23 cellular contexts compared by ENCODE assay signal in genomic region chrX:133594156-133594555, GRCh38.
"Had no signal": no experiment of that assay in that cellular context is flagged by ENCODE, and none has a peak within 500 bp of the region (broad histone marks: within the 10 kb centered on the region; RNA-seq: fewer than 3 reads in every experiment).

No MANE protein-coding gene starts in this region.

- H3K36me3 ChIP-seq: esophagus squamous epithelium, neural progenitor cell, upper lobe of left lung had no signal

- H3K4me3 ChIP-seq: esophagus squamous epithelium, neural progenitor cell, testis, upper lobe of left lung had no signal

- H3K27me3 Mint-ChIP-seq: activated naive CD4-positive, alpha-beta T cell treated with anti-CD3 and anti-CD28 coated beads, Interleukin-2, amount 10 ng/mL, durations not matched to agents 7 days and 5 days; activated naive CD8-positive, alpha-beta T cell treated with anti-CD3 and anti-CD28 coated beads, Interleukin-2, amount 50 U/mL, for 24 hours; stimulated activated memory B cell treated with anti-CD40 and anti-IgM and Interleukin-4, amounts not matched to agents 10 μg/mL and 1 μg/mL and 100 μg/mL, for 72 hours had no signal

- H3K9me3 ChIP-seq: esophagus squamous epithelium, testis, upper lobe of left lung had no signal

- ATAC-seq: activated CD4-positive, CD25-positive, alpha-beta regulatory T cell treated with anti-CD3 and anti-CD28 coated beads, Interleukin-2, amount 50 U/mL, for 24 hours; activated naive CD8-positive, alpha-beta T cell treated with anti-CD3 and anti-CD28 coated beads, Interleukin-2, amount 50 U/mL, for 24 hours; left lobe of liver; sciatic nerve; stimulated activated memory B cell treated with anti-CD40 and anti-IgM and Interleukin-4, amounts not matched to agents 10 μg/mL and 1 μg/mL and 100 μg/mL, for 72 hours had no signal

- H3K36me3 Mint-ChIP-seq: activated naive CD4-positive, alpha-beta T cell treated with anti-CD3 and anti-CD28 coated beads, Interleukin-2, amount 10 ng/mL, durations not matched to agents 7 days and 5 days; stimulated activated memory B cell treated with anti-CD40 and anti-IgM and Interleukin-4, amounts not matched to agents 10 μg/mL and 1 μg/mL and 100 μg/mL, for 72 hours had no signal

- H3K9ac ChIP-seq: neural progenitor cell had no signal

- H3K9me3 Mint-ChIP-seq: activated naive CD4-positive, alpha-beta T cell treated with anti-CD3 and anti-CD28 coated beads, Interleukin-2, amount 10 ng/mL, durations not matched to agents 7 days and 5 days; activated naive CD8-positive, alpha-beta T cell treated with anti-CD3 and anti-CD28 coated beads, Interleukin-2, amount 50 U/mL, for 24 hours; neural progenitor cell; stimulated activated memory B cell treated with anti-CD40 and anti-IgM and Interleukin-4, amounts not matched to agents 10 μg/mL and 1 μg/mL and 100 μg/mL, for 72 hours; T-helper 1 cell treated with Interleukin-12 subunit alpha and Interleukin-12 subunit beta and Interleukin-4 antibody, amounts not matched to agents 30 μg/mL and 1 μg/mL, for 36 hours had no signal

- H3K4me3 Mint-ChIP-seq: activated naive CD4-positive, alpha-beta T cell treated with anti-CD3 and anti-CD28 coated beads, Interleukin-2, amount 10 ng/mL, durations not matched to agents 7 days and 5 days; activated naive CD8-positive, alpha-beta T cell treated with anti-CD3 and anti-CD28 coated beads, Interleukin-2, amount 50 U/mL, for 24 hours; neural progenitor cell; stimulated activated memory B cell treated with anti-CD40 and anti-IgM and Interleukin-4, amounts not matched to agents 10 μg/mL and 1 μg/mL and 100 μg/mL, for 72 hours; T-helper 1 cell treated with Interleukin-12 subunit alpha and Interleukin-12 subunit beta and Interleukin-4 antibody, amounts not matched to agents 30 μg/mL and 1 μg/mL, for 36 hours had no signal

- H3K4me1 ChIP-seq: esophagus squamous epithelium, neural progenitor cell, testis, upper lobe of left lung had no signal

- H3K4me2 ChIP-seq: neural progenitor cell had no signal

- H3K27me3 ChIP-seq: esophagus squamous epithelium, neural progenitor cell, testis, upper lobe of left lung had no signal

- DNase-seq: activated CD4-positive, alpha-beta T cell treated with anti-CD3 and anti-CD28 coated beads, Interleukin-2, amount 50 U/mL, for 1 hour; activated CD8-positive, alpha-beta memory T cell treated with anti-CD3 and anti-CD28 coated beads for 24 hours; activated CD8-positive, alpha-beta memory T cell treated with anti-CD3 and anti-CD28 coated beads, Interleukin-2, amount 50 U/mL, for 48 hours; activated effector memory CD4-positive, alpha-beta T cell treated with Interleukin-2 at 50 U/mL for 16 hours; activated naive CD4-positive, alpha-beta T cell treated with anti-CD3 and anti-CD28 coated beads, Interleukin-2, amount 10 ng/mL, durations not matched to agents 7 days and 5 days; activated naive CD8-positive, alpha-beta T cell treated with anti-CD3 and anti-CD28 coated beads, Interleukin-2, amount 50 U/mL, for 24 hours; activated T-cell treated with anti-CD3 and anti-CD28 coated beads, Interleukin-2, amount 50 U/mL, for 48 hours; anterior cingulate cortex; cerebellar nuclear complex; effector CD4-positive, alpha-beta T cell; esophagus squamous epithelium; glutamatergic neuron; hippocampal formation; stimulated activated CD4-positive, alpha-beta T cell treated with anti-CD3 and anti-CD28 coated beads, Interleukin-4, amount 100 ng/mL, for 24 hours; testis; upper lobe of left lung had no signal

- FAIRE-seq: islet of Langerhans had no signal

- H3K27ac ChIP-seq: esophagus squamous epithelium, neural progenitor cell, testis, upper lobe of left lung had no signal

- H3K27ac Mint-ChIP-seq: activated naive CD4-positive, alpha-beta T cell treated with anti-CD3 and anti-CD28 coated beads, Interleukin-2, amount 10 ng/mL, durations not matched to agents 7 days and 5 days; activated naive CD8-positive, alpha-beta T cell treated with anti-CD3 and anti-CD28 coated beads, Interleukin-2, amount 50 U/mL, for 24 hours; neural progenitor cell; stimulated activated memory B cell treated with anti-CD40 and anti-IgM and Interleukin-4, amounts not matched to agents 10 μg/mL and 1 μg/mL and 100 μg/mL, for 72 hours; T-helper 1 cell treated with Interleukin-12 subunit alpha and Interleukin-12 subunit beta and Interleukin-4 antibody, amounts not matched to agents 30 μg/mL and 1 μg/mL, for 36 hours had no signal

- H3K4me1 Mint-ChIP-seq: activated naive CD8-positive, alpha-beta T cell treated with anti-CD3 and anti-CD28 coated beads, Interleukin-2, amount 50 U/mL, for 24 hours; stimulated activated memory B cell treated with anti-CD40 and anti-IgM and Interleukin-4, amounts not matched to agents 10 μg/mL and 1 μg/mL and 100 μg/mL, for 72 hours had no signal

- H2AFZ ChIP-seq: neural progenitor cell had no signal
